In the genomic region with DNA sequence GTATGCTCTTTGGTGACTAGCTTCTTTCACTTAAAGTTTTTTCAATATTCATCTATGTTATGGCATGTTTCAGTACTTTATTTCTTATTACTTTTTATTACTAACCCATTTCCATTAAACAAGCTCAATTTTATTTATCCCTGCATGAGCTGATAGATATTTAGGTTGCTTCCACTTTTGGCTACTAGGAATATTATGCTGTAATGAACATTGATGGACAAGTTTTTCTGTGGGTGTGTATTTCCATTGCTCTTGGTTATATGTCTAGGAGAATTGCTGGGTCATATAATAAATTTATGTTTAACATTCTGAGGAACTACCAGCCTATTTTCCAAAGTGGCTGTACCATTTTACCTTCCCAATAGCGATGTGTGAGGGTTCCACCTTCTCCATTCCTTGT, we compare ENCODE assay signal across 8 cellular contexts.
"Had no signal": no experiment of that assay in that cellular context is flagged by ENCODE, and none has a peak within 500 bp of the region (broad histone marks: within the 10 kb centered on the region; RNA-seq: fewer than 3 reads in every experiment).

No MANE protein-coding gene starts in this region.

- ATAC-seq: GM12878 had no signal

- FAIRE-seq: G401.6, GM12878, GM12891, GM12892, GM18507, GM19239 had no signal

- DNase-seq: GDM1, GF-D8 had no signal

- H3K4me3 ChIP-seq: GM12878 had no signal
